In the genomic region with DNA sequence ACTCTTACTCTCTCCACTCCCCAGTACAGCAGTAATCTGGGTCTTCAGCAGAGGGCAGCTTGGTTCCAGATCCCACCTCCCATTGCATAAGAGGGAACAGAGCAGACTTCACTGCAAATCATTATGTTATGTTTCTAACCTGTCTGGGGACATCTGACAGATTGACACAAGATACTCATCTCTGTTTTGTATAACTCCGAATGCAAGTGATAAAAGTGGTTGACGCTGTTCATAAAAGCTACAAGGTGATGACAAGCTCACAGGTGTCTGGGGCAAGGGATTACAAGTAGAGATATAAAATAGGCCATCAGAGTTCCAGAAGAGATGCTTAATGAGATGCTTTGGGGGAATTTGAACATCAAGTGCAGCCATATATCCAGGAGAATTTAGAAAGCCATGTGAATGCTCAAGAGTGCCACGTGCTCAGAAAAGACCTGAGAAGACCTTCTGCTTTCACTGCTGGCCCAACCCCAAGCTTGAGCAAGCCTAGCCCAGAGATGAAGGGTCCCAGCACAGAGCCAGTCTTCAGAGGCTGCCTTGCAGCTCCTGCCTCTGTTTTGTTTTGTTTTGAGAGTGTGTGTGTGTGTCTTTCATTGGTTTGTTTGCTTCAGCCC, we compare ENCODE assay signal across 2 cellular contexts.
TF ChIP-seq lines count a peak whose summit lies in the region.

No MANE protein-coding gene starts in this region.

TF ChIP-seq in HepG2, 621 proteins besides CTCF, POLR2A, EP300 and RAD21 (continued from another document):
- TF ChIP-seq, protein P1, sequence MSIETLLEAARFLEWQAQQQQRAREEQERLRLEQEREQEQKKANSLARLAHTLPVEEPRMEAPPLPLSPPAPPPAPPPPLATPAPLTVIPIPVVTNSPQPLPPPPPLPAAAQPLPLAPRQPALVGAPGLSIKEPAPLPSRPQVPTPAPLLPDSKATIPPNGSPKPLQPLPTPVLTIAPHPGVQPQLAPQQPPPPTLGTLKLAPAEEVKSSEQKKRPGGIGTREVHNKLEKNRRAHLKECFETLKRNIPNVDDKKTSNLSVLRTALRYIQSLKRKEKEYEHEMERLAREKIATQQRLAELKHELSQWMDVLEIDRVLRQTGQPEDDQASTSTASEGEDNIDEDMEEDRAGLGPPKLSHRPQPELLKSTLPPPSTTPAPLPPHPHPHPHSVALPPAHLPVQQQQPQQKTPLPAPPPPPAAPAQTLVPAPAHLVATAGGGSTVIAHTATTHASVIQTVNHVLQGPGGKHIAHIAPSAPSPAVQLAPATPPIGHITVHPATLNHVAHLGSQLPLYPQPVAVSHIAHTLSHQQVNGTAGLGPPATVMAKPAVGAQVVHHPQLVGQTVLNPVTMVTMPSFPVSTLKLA (IDR thresholded peaks at IDR 0.05): peak; percentile 95

TF ChIP-seq in neural cell, 6 proteins besides CTCF, POLR2A, EP300 and RAD21 (continued from another document):
- TF ChIP-seq, protein P2, sequence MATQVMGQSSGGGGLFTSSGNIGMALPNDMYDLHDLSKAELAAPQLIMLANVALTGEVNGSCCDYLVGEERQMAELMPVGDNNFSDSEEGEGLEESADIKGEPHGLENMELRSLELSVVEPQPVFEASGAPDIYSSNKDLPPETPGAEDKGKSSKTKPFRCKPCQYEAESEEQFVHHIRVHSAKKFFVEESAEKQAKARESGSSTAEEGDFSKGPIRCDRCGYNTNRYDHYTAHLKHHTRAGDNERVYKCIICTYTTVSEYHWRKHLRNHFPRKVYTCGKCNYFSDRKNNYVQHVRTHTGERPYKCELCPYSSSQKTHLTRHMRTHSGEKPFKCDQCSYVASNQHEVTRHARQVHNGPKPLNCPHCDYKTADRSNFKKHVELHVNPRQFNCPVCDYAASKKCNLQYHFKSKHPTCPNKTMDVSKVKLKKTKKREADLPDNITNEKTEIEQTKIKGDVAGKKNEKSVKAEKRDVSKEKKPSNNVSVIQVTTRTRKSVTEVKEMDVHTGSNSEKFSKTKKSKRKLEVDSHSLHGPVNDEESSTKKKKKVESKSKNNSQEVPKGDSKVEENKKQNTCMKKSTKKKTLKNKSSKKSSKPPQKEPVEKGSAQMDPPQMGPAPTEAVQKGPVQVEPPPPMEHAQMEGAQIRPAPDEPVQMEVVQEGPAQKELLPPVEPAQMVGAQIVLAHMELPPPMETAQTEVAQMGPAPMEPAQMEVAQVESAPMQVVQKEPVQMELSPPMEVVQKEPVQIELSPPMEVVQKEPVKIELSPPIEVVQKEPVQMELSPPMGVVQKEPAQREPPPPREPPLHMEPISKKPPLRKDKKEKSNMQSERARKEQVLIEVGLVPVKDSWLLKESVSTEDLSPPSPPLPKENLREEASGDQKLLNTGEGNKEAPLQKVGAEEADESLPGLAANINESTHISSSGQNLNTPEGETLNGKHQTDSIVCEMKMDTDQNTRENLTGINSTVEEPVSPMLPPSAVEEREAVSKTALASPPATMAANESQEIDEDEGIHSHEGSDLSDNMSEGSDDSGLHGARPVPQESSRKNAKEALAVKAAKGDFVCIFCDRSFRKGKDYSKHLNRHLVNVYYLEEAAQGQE (IDR thresholded peaks at IDR 0.05; ENCODE audit: borderline replicate concordance): no peak
